1 cellular context compared by ENCODE assay signal in the genomic region with DNA sequence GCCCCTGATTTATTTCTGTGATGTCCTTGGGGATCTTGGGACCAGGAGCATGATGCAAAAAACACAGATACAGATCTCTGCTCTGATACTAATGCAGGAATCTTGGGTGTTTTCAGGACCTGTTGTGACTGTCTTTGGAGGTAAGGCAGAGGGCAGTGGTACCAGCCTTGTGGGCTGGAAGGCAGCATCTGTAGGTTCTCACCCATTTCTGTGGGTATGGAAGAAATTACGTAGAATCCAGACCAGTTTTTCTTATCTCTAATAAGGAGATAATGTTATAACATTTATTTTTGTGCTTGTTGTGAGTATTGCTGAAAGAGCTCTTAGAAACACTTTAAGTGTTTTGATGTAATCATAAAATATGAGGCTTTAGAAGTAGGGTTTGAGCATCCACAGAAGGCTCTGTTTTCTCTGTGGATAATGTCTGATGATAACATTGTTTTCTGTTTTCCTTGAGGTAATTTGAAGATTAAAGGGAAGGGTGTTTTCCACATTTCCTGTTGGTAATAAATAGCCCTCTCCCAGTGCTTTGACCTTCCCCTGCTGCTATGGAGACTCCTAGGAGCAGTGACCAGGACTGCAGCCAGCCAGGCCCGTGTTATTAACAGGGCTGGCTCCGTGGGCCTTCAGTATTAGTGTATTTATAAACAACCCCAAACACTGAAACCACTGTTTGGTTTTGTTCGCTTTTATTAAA.
A peak's percentile ranks its signal among the peaks of the same experiment; 100 is the strongest.
TF ChIP-seq lines count a peak whose summit lies in the region.

No MANE protein-coding gene starts in this region.

TF ChIP-seq in SK-N-SH treated with all-trans-retinoic acid at 6 μM for 48 hours, 23 proteins besides CTCF, POLR2A, EP300 and RAD21 (continued from another document):
- peak; percentile 83; the same call in 1 of the 2 replicates for TF ChIP-seq TSHZ2 (CRISPR knock-in tag; IDR thresholded peaks at IDR 0.05)
- TF ChIP-seq SNAI2 (CRISPR knock-in tag; IDR thresholded peaks at IDR 0.05) = peak; percentile 76; the same call in 1 of the 2 replicates
- TF ChIP-seq ZFP3 (CRISPR knock-in tag; IDR thresholded peaks at IDR 0.05) = no peak
